8 cellular contexts compared by ENCODE assay signal in the genomic region with DNA sequence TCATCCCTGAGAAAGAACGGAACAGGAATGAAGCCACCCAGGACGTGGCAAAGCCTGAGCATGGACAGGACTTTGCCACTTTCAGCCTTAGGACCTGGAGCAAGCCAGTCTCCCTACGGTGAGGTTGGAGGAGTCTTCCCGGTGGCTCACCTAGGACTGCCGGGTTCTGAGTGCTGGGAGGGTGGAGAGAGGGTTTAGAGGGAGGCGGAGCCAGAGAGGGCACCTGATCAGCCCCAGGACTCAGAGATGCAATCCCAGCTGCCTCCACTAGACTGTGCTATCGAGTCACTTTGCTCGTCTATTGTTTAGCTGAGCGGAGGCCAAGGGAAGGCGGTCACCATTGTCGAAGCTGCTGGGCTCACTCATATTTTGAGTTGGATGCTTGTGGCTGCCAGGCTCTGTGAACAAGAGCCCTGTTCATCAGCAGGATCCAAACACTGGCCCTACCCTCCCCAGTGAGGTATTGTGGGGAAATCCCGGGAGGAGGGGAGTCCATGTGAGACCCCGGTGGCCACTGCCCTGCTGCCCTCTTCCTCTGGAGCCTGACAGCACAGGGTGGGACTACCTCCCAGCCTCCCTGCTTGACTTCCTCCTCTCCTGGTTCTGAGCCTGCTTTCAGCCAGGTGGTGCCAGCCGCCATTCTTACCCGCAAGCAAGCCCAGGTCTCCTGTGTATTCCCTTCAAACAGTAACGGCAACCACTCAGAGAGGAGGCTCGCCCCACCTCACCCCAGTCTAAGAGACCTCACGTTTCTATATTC. TPM values are rescaled to one million over a fixed set of nuclear protein-coding genes. Genes with fewer than 3 reads are reported as not detected.
DNase-seq lines count a peak whose midpoint lies in the region; ATAC-seq lines count a peak whose summit lies in the region.

No MANE protein-coding gene starts in this region.

- H3K36me3 ChIP-seq in mesenchymal stem cell (ENCODE audit: control insufficient read depth in 1 of 2, insufficient read depth in 2 of 2, low read depth in 1 of 2, low read length in 2 of 2), result no peaks in the 10 kb centered on the region

- H2AFZ ChIP-seq in mesenchymal stem cell (ENCODE audit: low read depth, low read length), result no peak overlapping the region

- H3K4me1 ChIP-seq in mesenchymal stem cell (ENCODE audit: control insufficient read depth, insufficient read depth, low read depth, low read length), result peaks cover 10% of the 10 kb centered on the region

- no peak overlapping the region for H3K23ac ChIP-seq in mesenchymal stem cell (ENCODE audit: low read length in 2 of 2)

- H2BK5ac ChIP-seq in mesenchymal stem cell (ENCODE audit: low read depth, low read length, poor library complexity, severe bottlenecking), result no peak overlapping the region

- peak overlapping the region; percentile 1 for H3K4me2 ChIP-seq in mesenchymal stem cell (ENCODE audit: low read length, poor library complexity, severe bottlenecking)

- H3K14ac ChIP-seq in mesenchymal stem cell (ENCODE audit: low read length in 2 of 2), result no peak overlapping the region

- peak overlapping the region; percentile 28 for H4K8ac ChIP-seq in mesenchymal stem cell (ENCODE audit: low read length)

- H3K4ac ChIP-seq in mesenchymal stem cell (ENCODE audit: low read depth in 1 of 2, low read length in 2 of 2), result no peak overlapping the region

- ATAC-seq in HG02610 (IDR thresholded peaks at IDR 0.05; ENCODE audit: unreplicated experiment) (peak; percentile 59), GM21423 (IDR thresholded peaks at IDR 0.05; ENCODE audit: unreplicated experiment) (no peak)

- no peak overlapping the region for H4K91ac ChIP-seq in mesenchymal stem cell (ENCODE audit: low read length)

- H3K4me3 ChIP-seq in mesenchymal stem cell (ENCODE audit: insufficient read depth in 1 of 2, low read depth in 1 of 2, low read length in 2 of 2), result peak overlapping the region in 1 of 2 experiments; percentile 12

- H2BK15ac ChIP-seq in mesenchymal stem cell (ENCODE audit: low read depth, poor library complexity, severe bottlenecking), result no peak overlapping the region

- no peaks in the 10 kb centered on the region for H3K79me1 ChIP-seq in mesenchymal stem cell (replicated peaks; ENCODE audit: low read length, poor library complexity, severe bottlenecking)

- no peak overlapping the region for H2BK120ac ChIP-seq in mesenchymal stem cell (ENCODE audit: low read depth, low read length)

- peak overlapping the region; percentile 44 for H3K9ac ChIP-seq in mesenchymal stem cell (ENCODE audit: low read length)

- WGBS in mesenchymal stem cell, result 43% methylated on average over 17 of the region's 18 CpGs

- peak overlapping the region; percentile 27 for H3K27ac ChIP-seq in mesenchymal stem cell (ENCODE audit: low read length, poor library complexity, severe bottlenecking)

- H3K9me3 ChIP-seq in mesenchymal stem cell (ENCODE audit: control insufficient read depth, low read length), result no peaks in the 10 kb centered on the region

- DNase-seq in COLO668 (lab: John Stamatoyannopoulos, UW; ENCODE audit: unreplicated experiment), result peak; percentile 60
- DNase-seq in NCI-H526 treated with DMSO at 0.1 percent for 48 hours (lab: John Stamatoyannopoulos, UW), result peak; percentile 58
- DNase-seq in activated CD4-positive, alpha-beta T cell treated with anti-CD3 and anti-CD28 coated beads, Interleukin-2, amount 50 U/mL, for 4 hours, result peak; percentile 48 to 49
- DNase-seq in effector CD8-positive, alpha-beta T cell (lab: John Stamatoyannopoulos, UW), result peak; percentile 8
- DNase-seq in mesenchymal stem cell, result peak; percentile 73
- peak; percentile 56 to 63 for DNase-seq in stimulated activated CD8-positive, alpha-beta memory T cell treated with anti-CD3 and anti-CD28 coated beads, Interleukin-15, amount 100 ng/mL, for 48 hours (ENCODE audit: low read depth in 2 of 2)

- no peak overlapping the region for H3K18ac ChIP-seq in mesenchymal stem cell (ENCODE audit: low read depth in 1 of 2, low read length in 2 of 2)

- H3K27me3 ChIP-seq in mesenchymal stem cell (ENCODE audit: control insufficient read depth in 1 of 2, insufficient read depth in 1 of 2, low read length in 2 of 2), result peaks cover 21 to 66% of the 10 kb centered on the region in 2 experiments

- H2BK12ac ChIP-seq in mesenchymal stem cell (ENCODE audit: low read length in 2 of 2), result no peak overlapping the region

- peak overlapping the region; percentile 24 for H2AK5ac ChIP-seq in mesenchymal stem cell (ENCODE audit: low read length, severe bottlenecking)

RNA-seq across cellular contexts. Expression of a gene that starts 7.0 kb away (rescaled TPM):
- not detected for polyA plus RNA-seq in mesenchymal stem cell (2013, experiment 1 of 2)
- not detected for polyA plus RNA-seq in mesenchymal stem cell (2013, experiment 2 of 2)

RNA-seq across cellular contexts. Expression of a gene that starts 7.8 kb away (rescaled TPM):
- not detected for polyA plus RNA-seq in mesenchymal stem cell (2013, experiment 1 of 2)
- polyA plus RNA-seq in mesenchymal stem cell (2013, experiment 2 of 2), result not detected

RNA-seq across cellular contexts. Expression of a gene that starts 32.9 kb away (rescaled TPM):
- not detected for polyA plus RNA-seq in mesenchymal stem cell (2013, experiment 1 of 2)
- polyA plus RNA-seq in mesenchymal stem cell (2013, experiment 2 of 2), result not detected

RNA-seq across cellular contexts. Expression of a gene that starts 44.7 kb away (rescaled TPM):
- 0.10 TPM for polyA plus RNA-seq in mesenchymal stem cell (2013, experiment 1 of 2)
- not detected for polyA plus RNA-seq in mesenchymal stem cell (2013, experiment 2 of 2)

RNA-seq across cellular contexts. Expression of a gene that starts 51.6 kb away (rescaled TPM):
- polyA plus RNA-seq in mesenchymal stem cell (2013, experiment 1 of 2), result 92.7 TPM
- 91.5 TPM for polyA plus RNA-seq in mesenchymal stem cell (2013, experiment 2 of 2)

Comparison
In these comparisons a context has a peak if more than half of its experiments do, and no peak if none do; other contexts are left out.
1. DNase-seq: peak in every context shown above with its lines; median percentile 73 in mesenchymal stem cell; 60 in COLO668; 60 in stimulated activated CD8-positive, alpha-beta memory T cell treated with anti-CD3 and anti-CD28 coated beads, Interleukin-15, amount 100 ng/mL, for 48 hours; 58 in NCI-H526 treated with DMSO at 0.1 percent for 48 hours; 48 in activated CD4-positive, alpha-beta T cell treated with anti-CD3 and anti-CD28 coated beads, Interleukin-2, amount 50 U/mL, for 4 hours; 8 in effector CD8-positive, alpha-beta T cell.